12 cellular contexts compared by ENCODE assay signal in genomic region chr17:8294361-8294760, GRCh38. TPM values are rescaled to one million over a fixed set of nuclear protein-coding genes. Genes with fewer than 3 reads are reported as not detected.
DNase-seq lines count a peak whose midpoint lies in the region; ATAC-seq and TF ChIP-seq lines count a peak whose summit lies in the region.
"Had no signal": no experiment of that assay in that cellular context is flagged by ENCODE, and none has a peak within 500 bp of the region (broad histone marks: within the 10 kb centered on the region; RNA-seq: fewer than 3 reads in every experiment).

No MANE protein-coding gene starts in this region.

- H3K4me1 Mint-ChIP-seq in activated naive CD4-positive, alpha-beta T cell treated with anti-CD3 and anti-CD28 coated beads, Interleukin-2, amount 50 U/mL, for 24 hours: peaks cover 44% of the 10 kb centered on the region
- H3K4me1 Mint-ChIP-seq in activated T-helper 1 cell treated with anti-CD3 and anti-CD28 coated beads, Interleukin-12 subunit alpha, Interleukin-12 subunit beta, Interleukin-2, Interleukin-4 antibody, amounts not matched to agents 30 ng/mL and 10 ng/mL and 1 ng/mL, durations not matched to agents 14 hours and 24 hours and 36 hours (ENCODE audit: low read depth): peaks cover 47% of the 10 kb centered on the region

- H3K4me3 ChIP-seq in lower lobe of right lung (peak overlapping the region; percentile 76), thoracic aorta (peak overlapping the region; percentile 95)

- H3K27me3 ChIP-seq in lower lobe of right lung (ENCODE audit: low read depth) (no peaks in the 10 kb centered on the region), thoracic aorta (replicated peaks; ENCODE audit: insufficient read depth) (no peaks in the 10 kb centered on the region)
- H3K27me3 ChIP-seq: SJCRH30 had no signal

- H3K27ac Mint-ChIP-seq in activated naive CD4-positive, alpha-beta T cell treated with anti-CD3 and anti-CD28 coated beads, Interleukin-2, amount 50 U/mL, for 24 hours: peak overlapping the region; percentile 89
- peak overlapping the region; percentile 83 for H3K27ac Mint-ChIP-seq in activated T-helper 1 cell treated with anti-CD3 and anti-CD28 coated beads, Interleukin-12 subunit alpha, Interleukin-12 subunit beta, Interleukin-2, Interleukin-4 antibody, amounts not matched to agents 30 ng/mL and 10 ng/mL and 1 ng/mL, durations not matched to agents 14 hours and 24 hours and 36 hours

- peak overlapping the region; percentile 85 for H3K4me3 Mint-ChIP-seq in activated naive CD4-positive, alpha-beta T cell treated with anti-CD3 and anti-CD28 coated beads, Interleukin-2, amount 50 U/mL, for 24 hours
- peak overlapping the region; percentile 87 for H3K4me3 Mint-ChIP-seq in activated T-helper 1 cell treated with anti-CD3 and anti-CD28 coated beads, Interleukin-12 subunit alpha, Interleukin-12 subunit beta, Interleukin-2, Interleukin-4 antibody, amounts not matched to agents 30 ng/mL and 10 ng/mL and 1 ng/mL, durations not matched to agents 14 hours and 24 hours and 36 hours

- H3K9me3 ChIP-seq in lower lobe of right lung (no peaks in the 10 kb centered on the region), thoracic aorta (no peaks in the 10 kb centered on the region)
- H3K9me3 ChIP-seq: SJCRH30 had no signal

- intact Hi-C loops in activated T-helper 1 cell treated with anti-CD3 and anti-CD28 coated beads, Interleukin-12 subunit alpha, Interleukin-12 subunit beta, Interleukin-2, Interleukin-4 antibody, amounts not matched to agents 30 ng/mL and 10 ng/mL and 1 ng/mL, durations not matched to agents 14 hours and 24 hours and 36 hours (cut with micrococcal nuclease): loop anchor here (2.0 kb wide), 1 partner anchor 174 kb away; no protein-coding TSS in a partner anchor
- intact Hi-C loops in lower lobe of right lung (cut with DNase I): no loop called here
- intact Hi-C loops in posterior vena cava (cut with DNase I): no loop called here

- no peaks in the 10 kb centered on the region for H3K9me3 Mint-ChIP-seq in activated naive CD4-positive, alpha-beta T cell treated with anti-CD3 and anti-CD28 coated beads, Interleukin-2, amount 50 U/mL, for 24 hours
- H3K9me3 Mint-ChIP-seq in activated T-helper 1 cell treated with anti-CD3 and anti-CD28 coated beads, Interleukin-12 subunit alpha, Interleukin-12 subunit beta, Interleukin-2, Interleukin-4 antibody, amounts not matched to agents 30 ng/mL and 10 ng/mL and 1 ng/mL, durations not matched to agents 14 hours and 24 hours and 36 hours: no peaks in the 10 kb centered on the region

- H3K36me3 ChIP-seq in lower lobe of right lung (no peaks in the 10 kb centered on the region), thoracic aorta (no peaks in the 10 kb centered on the region)
- H3K36me3 ChIP-seq: SJCRH30 had no signal

- H3K27me3 Mint-ChIP-seq in activated naive CD4-positive, alpha-beta T cell treated with anti-CD3 and anti-CD28 coated beads, Interleukin-2, amount 50 U/mL, for 24 hours: no peaks in the 10 kb centered on the region
- no peaks in the 10 kb centered on the region for H3K27me3 Mint-ChIP-seq in activated T-helper 1 cell treated with anti-CD3 and anti-CD28 coated beads, Interleukin-12 subunit alpha, Interleukin-12 subunit beta, Interleukin-2, Interleukin-4 antibody, amounts not matched to agents 30 ng/mL and 10 ng/mL and 1 ng/mL, durations not matched to agents 14 hours and 24 hours and 36 hours (ENCODE audit: insufficient read depth)

- no peaks in the 10 kb centered on the region for H3K36me3 Mint-ChIP-seq in activated naive CD4-positive, alpha-beta T cell treated with anti-CD3 and anti-CD28 coated beads, Interleukin-2, amount 50 U/mL, for 24 hours
- H3K36me3 Mint-ChIP-seq in activated T-helper 1 cell treated with anti-CD3 and anti-CD28 coated beads, Interleukin-12 subunit alpha, Interleukin-12 subunit beta, Interleukin-2, Interleukin-4 antibody, amounts not matched to agents 30 ng/mL and 10 ng/mL and 1 ng/mL, durations not matched to agents 14 hours and 24 hours and 36 hours (ENCODE audit: low read depth): peaks cover 9% of the 10 kb centered on the region

- no peak for DNase-seq in activated naive CD4-positive, alpha-beta T cell treated with anti-CD3 and anti-CD28 coated beads, Interleukin-2, amount 50 U/mL, for 16 hours
- no peak for DNase-seq in activated T-helper 1 cell treated with anti-CD3 and anti-CD28 coated beads, Interleukin-12 subunit alpha, Interleukin-12 subunit beta, Interleukin-2, Interleukin-4 antibody, amounts not matched to agents 30 ng/mL and 10 ng/mL and 1 ng/mL, durations not matched to agents 14 hours and 24 hours and 36 hours (ENCODE audit: low spot score)
- DNase-seq in lower lobe of right lung (no peak), thoracic aorta (ENCODE audit: low spot score) (no peak), posterior vena cava (ENCODE audit: low spot score) (no peak)
- DNase-seq: activated gamma-delta T cell treated with Interleukin-2 at 50 U/mL for 16 hours, NCI-H1930, SJCRH30 had no signal

- TF ChIP-seq CTCF in lower lobe of right lung (IDR thresholded peaks at IDR 0.05): no peak
- no peak for TF ChIP-seq CTCF in thoracic aorta (IDR thresholded peaks at IDR 0.05)

- H3K4me1 ChIP-seq in lower lobe of right lung (peaks cover 17% of the 10 kb centered on the region), thoracic aorta (ENCODE audit: control insufficient read depth in 1 of 2, low read depth in 2 of 2) (peaks cover 12 to 16% of the 10 kb centered on the region in 2 donors)
- H3K4me1 ChIP-seq: SJCRH30 had no signal

- peak overlapping the region; percentile 88 for H3K27ac ChIP-seq in lower lobe of right lung
- H3K27ac ChIP-seq in thoracic aorta: no peak overlapping the region

- ATAC-seq in lower lobe of right lung (no peak), thoracic aorta (ENCODE audit: insufficient number of reproducible peaks, low FRiP score, low read depth) (no peak), HG03442 (IDR thresholded peaks at IDR 0.05; ENCODE audit: unreplicated experiment) (no peak), GM18873 (IDR thresholded peaks at IDR 0.05; ENCODE audit: low FRiP score, unreplicated experiment) (no peak)

RNA-seq across cellular contexts. Expression of gene SLC25A35, which starts 0.8 kb away (rescaled TPM):
- total RNA-seq in activated T-helper 1 cell treated with anti-CD3 and anti-CD28 coated beads, Interleukin-12 subunit alpha, Interleukin-12 subunit beta, Interleukin-2, Interleukin-4 antibody, amounts not matched to agents 30 ng/mL and 10 ng/mL and 1 ng/mL, durations not matched to agents 14 hours and 24 hours and 36 hours: 5.3 and 5.5 TPM in 2 replicates
- total RNA-seq in lower lobe of right lung: 7.7 TPM
- total RNA-seq in thoracic aorta: 1 to 10 TPM; 1.8 to 6.1 TPM
- 1 to 10 TPM; 1.8 to 5.7 TPM for total RNA-seq in posterior vena cava

RNA-seq across cellular contexts. Expression of gene RANGRF, which starts 5.9 kb away (rescaled TPM):
- total RNA-seq in activated T-helper 1 cell treated with anti-CD3 and anti-CD28 coated beads, Interleukin-12 subunit alpha, Interleukin-12 subunit beta, Interleukin-2, Interleukin-4 antibody, amounts not matched to agents 30 ng/mL and 10 ng/mL and 1 ng/mL, durations not matched to agents 14 hours and 24 hours and 36 hours: 52.9 and 57.9 TPM in 2 replicates
- total RNA-seq in lower lobe of right lung: 24.6 TPM
- total RNA-seq in thoracic aorta: 10 to 100 TPM; 13.8 to 26.7 TPM
- 10 to 100 TPM; 16.9 to 19.1 TPM for total RNA-seq in posterior vena cava

RNA-seq across cellular contexts. Expression of gene ARHGEF15, which starts 15.7 kb away (rescaled TPM):
- not detected in 2 replicates for total RNA-seq in activated T-helper 1 cell treated with anti-CD3 and anti-CD28 coated beads, Interleukin-12 subunit alpha, Interleukin-12 subunit beta, Interleukin-2, Interleukin-4 antibody, amounts not matched to agents 30 ng/mL and 10 ng/mL and 1 ng/mL, durations not matched to agents 14 hours and 24 hours and 36 hours
- total RNA-seq in lower lobe of right lung: 30.3 TPM
- 10 to 100 TPM in 1 of 2 donors, 1 to 10 TPM in 1; 7.4 to 32.1 TPM for total RNA-seq in thoracic aorta
- 10 to 100 TPM; 17.8 to 22.3 TPM for total RNA-seq in posterior vena cava
- total RNA-seq: fibroblast of villous mesenchyme had no signal

RNA-seq across cellular contexts. Expression of gene PFAS, which starts 45.3 kb away (rescaled TPM):
- total RNA-seq in activated T-helper 1 cell treated with anti-CD3 and anti-CD28 coated beads, Interleukin-12 subunit alpha, Interleukin-12 subunit beta, Interleukin-2, Interleukin-4 antibody, amounts not matched to agents 30 ng/mL and 10 ng/mL and 1 ng/mL, durations not matched to agents 14 hours and 24 hours and 36 hours: 189 and 204 TPM in 2 replicates
- 25.3 TPM for total RNA-seq in lower lobe of right lung
- total RNA-seq in thoracic aorta: 10 to 100 TPM; 13.2 to 15.2 TPM
- total RNA-seq in posterior vena cava: 10 to 100 TPM; 20.3 to 23.9 TPM

RNA-seq across cellular contexts. Expression of gene ODF4, which starts 45.3 kb away (rescaled TPM):
- total RNA-seq in activated T-helper 1 cell treated with anti-CD3 and anti-CD28 coated beads, Interleukin-12 subunit alpha, Interleukin-12 subunit beta, Interleukin-2, Interleukin-4 antibody, amounts not matched to agents 30 ng/mL and 10 ng/mL and 1 ng/mL, durations not matched to agents 14 hours and 24 hours and 36 hours: not detected in 2 replicates
- total RNA-seq in lower lobe of right lung (not detected), thoracic aorta (not detected), posterior vena cava (not detected)
- total RNA-seq: fibroblast of villous mesenchyme, SJCRH30 had no signal
